ENCODE assay signal across 33 cellular contexts in the genomic region with DNA sequence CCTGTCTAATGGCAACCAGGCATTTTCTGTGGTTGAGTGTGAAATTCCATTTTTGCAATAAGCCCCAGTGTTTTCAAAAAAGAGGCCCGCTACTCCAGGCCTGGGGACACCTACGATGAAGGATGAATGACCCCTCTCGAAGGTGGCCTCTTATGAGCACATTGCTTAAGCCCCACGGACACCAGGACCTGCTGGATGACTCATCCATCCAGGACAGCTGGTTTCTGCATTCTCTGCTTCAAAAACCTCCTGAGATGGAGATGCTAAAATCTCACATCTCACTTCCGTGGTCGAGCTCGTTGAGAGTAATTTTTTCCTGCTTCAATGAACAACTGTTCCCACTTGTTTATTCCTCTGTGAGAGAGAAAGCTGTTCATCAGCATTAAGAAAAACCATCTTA.
"Had no signal": no experiment of that assay in that cellular context is flagged by ENCODE, and none has a peak within 500 bp of the region (broad histone marks: within the 10 kb centered on the region; RNA-seq: fewer than 3 reads in every experiment).

No MANE protein-coding gene starts in this region.

- H3K79me2 ChIP-seq: hepatocyte had no signal

- DNase-seq: activated CD4-positive, alpha-beta T cell treated with anti-CD3 and anti-CD28 coated beads for 48 hours; activated CD4-positive, alpha-beta T cell treated with anti-CD3 and anti-CD28 coated beads, Interleukin-2, amount 50 U/mL, for 48 hours; activated CD8-positive, alpha-beta memory T cell treated with anti-CD3 and anti-CD28 coated beads, Interleukin-2, amount 50 U/mL, for 4 hours; activated effector memory CD4-positive, alpha-beta T cell treated with anti-CD3 and anti-CD28 coated beads, Interleukin-2, amount 50 U/mL, for 16 hours; activated naive CD4-positive, alpha-beta T cell treated with anti-CD3 and anti-CD28 coated beads for 36 hours; activated naive CD8-positive, alpha-beta T cell treated with anti-CD3 and anti-CD28 coated beads, Interleukin-2, amount 10 ng/mL, durations not matched to agents 7 days and 5 days; activated T-cell treated with anti-CD3 and anti-CD28 coated beads, Interleukin-2, amount 50 U/mL, for 1 hour; amygdala; effector CD8-positive, alpha-beta T cell; gastrocnemius medialis; islet precursor cell; left cardiac atrium; left ventricle myocardium superior; naive thymus-derived CD4-positive, alpha-beta T cell; nucleus accumbens; pancreas; retina; stimulated activated CD4-positive, alpha-beta T cell treated with anti-CD3 and anti-CD28 coated beads, Interleukin-1b, Interleukin-23, amount 100 ng/mL, for 48 hours; stimulated activated CD4-positive, alpha-beta T cell treated with anti-CD3 and anti-CD28 coated beads, Interleukin-4, amount 100 ng/mL, for 4 hours; stimulated activated naive B cell treated with anti-CD40 and anti-IgM and Interleukin-4, amounts not matched to agents 10 μg/mL and 1 μg/mL and 100 μg/mL, for 72 hours; stomach; T1000; thyroid gland; upper lobe of left lung; WERI-Rb-1 had no signal

- H3K4me1 ChIP-seq: gastrocnemius medialis, pancreas, prostate gland, stomach, thyroid gland, upper lobe of left lung, vagina had no signal

- ATAC-seq: activated CD4-positive, CD25-positive, alpha-beta regulatory T cell treated with anti-CD3 and anti-CD28 coated beads, Interleukin-2, amount 50 U/mL, for 24 hours; gastrocnemius medialis; left cardiac atrium; left ventricle myocardium superior; naive thymus-derived CD4-positive, alpha-beta T cell; pancreas; stimulated activated naive B cell treated with anti-CD40 and anti-IgM and Interleukin-4, amounts not matched to agents 10 μg/mL and 1 μg/mL and 100 μg/mL, for 72 hours had no signal

- H3K27ac ChIP-seq: gastrocnemius medialis, hepatocyte, pancreas, prostate gland, stomach, thyroid gland, upper lobe of left lung, vagina, WERI-Rb-1 had no signal

- H3K9me3 ChIP-seq: gastrocnemius medialis, pancreas, prostate gland, thyroid gland, upper lobe of left lung, vagina had no signal

- H2AFZ ChIP-seq: hepatocyte had no signal

- H3K4me2 ChIP-seq: hepatocyte, smooth muscle cell had no signal

- H3K4me3 ChIP-seq: gastrocnemius medialis, hepatocyte, pancreas, prostate gland, smooth muscle cell, stomach, thyroid gland, upper lobe of left lung, vagina had no signal

- H3K36me3 ChIP-seq: gastrocnemius medialis, pancreas, prostate gland, stomach, thyroid gland, upper lobe of left lung, vagina, WERI-Rb-1 had no signal

- FAIRE-seq: bronchial epithelial cell, colon, endometrium, pancreas had no signal

- H3K27me3 ChIP-seq: gastrocnemius medialis, hepatocyte, pancreas, stomach, thyroid gland, upper lobe of left lung, vagina had no signal
